Comparison of ENCODE assay signal across 2 cellular contexts in the genomic region with DNA sequence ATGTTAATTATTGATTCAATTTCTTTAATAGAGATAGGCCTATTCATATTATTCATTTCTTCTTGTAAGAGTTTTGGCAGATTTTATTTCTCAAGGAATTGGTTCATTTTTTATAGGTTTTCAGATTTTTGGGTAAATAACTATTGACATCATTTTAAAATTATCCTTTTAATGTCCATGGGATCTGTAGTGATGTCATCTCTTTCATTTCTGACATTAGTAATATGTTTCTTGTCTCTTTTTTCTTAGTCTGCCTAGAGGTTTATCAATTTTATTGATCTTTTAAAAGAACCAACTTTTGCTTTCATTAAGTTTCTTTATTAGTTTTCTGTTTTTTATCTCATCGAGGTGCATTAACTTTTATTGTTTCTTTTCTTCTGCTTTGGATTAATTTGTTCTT.
TF ChIP-seq lines count a peak whose summit lies in the region.

No MANE protein-coding gene starts in this region.

TF ChIP-seq in HepG2, 621 proteins besides CTCF, POLR2A, EP300 and RAD21:
- TF ChIP-seq CREB1 (IDR thresholded peaks at IDR 0.05) (0 out of 2 replicates have a peak, but pooled peaks have one; percentile 19), CREB1 (CRISPR knock-in tag; IDR thresholded peaks at IDR 0.05) (no peak), ELF3 (CRISPR knock-in tag; IDR thresholded peaks at IDR 0.05) (no peak), SALL1 (CRISPR knock-in tag; IDR thresholded peaks at IDR 0.05) (no peak), SETDB1 (CRISPR knock-in tag; IDR thresholded peaks at IDR 0.05; ENCODE audit: borderline replicate concordance) (no peak), ATF7 (IDR thresholded peaks at IDR 0.05) (peak; percentile 85), ATF7 (CRISPR knock-in tag; IDR thresholded peaks at IDR 0.05) (no peak), MAFF (IDR thresholded peaks at IDR 0.05; ENCODE audit: low read depth, low read length) (no peak)
- TF ChIP-seq, protein P1, sequence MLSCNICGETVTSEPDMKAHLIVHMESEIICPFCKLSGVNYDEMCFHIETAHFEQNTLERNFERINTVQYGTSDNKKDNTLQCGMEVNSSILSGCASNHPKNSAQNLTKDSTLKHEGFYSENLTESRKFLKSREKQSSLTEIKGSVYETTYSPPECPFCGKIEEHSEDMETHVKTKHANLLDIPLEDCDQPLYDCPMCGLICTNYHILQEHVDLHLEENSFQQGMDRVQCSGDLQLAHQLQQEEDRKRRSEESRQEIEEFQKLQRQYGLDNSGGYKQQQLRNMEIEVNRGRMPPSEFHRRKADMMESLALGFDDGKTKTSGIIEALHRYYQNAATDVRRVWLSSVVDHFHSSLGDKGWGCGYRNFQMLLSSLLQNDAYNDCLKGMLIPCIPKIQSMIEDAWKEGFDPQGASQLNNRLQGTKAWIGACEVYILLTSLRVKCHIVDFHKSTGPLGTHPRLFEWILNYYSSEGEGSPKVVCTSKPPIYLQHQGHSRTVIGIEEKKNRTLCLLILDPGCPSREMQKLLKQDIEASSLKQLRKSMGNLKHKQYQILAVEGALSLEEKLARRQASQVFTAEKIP (CRISPR knock-in tag; IDR thresholded peaks at IDR 0.05; ENCODE audit: borderline replicate concordance), result no peak

TF ChIP-seq in GM12878, 131 proteins besides CTCF, POLR2A, EP300 and RAD21:
- 0 out of 2 replicates have a peak, but pooled peaks have one; percentile 12 for TF ChIP-seq ATF7 (IDR thresholded peaks at IDR 0.05; ENCODE audit: low read depth)
- no peak for TF ChIP-seq ZNF217 (IDR thresholded peaks at IDR 0.05)
- no peak for TF ChIP-seq BCL11A (IDR thresholded peaks at IDR 0.05; ENCODE audit: low read depth, low read length)
- no peak for TF ChIP-seq TARDBP (IDR thresholded peaks at IDR 0.05; ENCODE audit: borderline replicate concordance)
